1 cellular context compared by ENCODE assay signal in the genomic region with DNA sequence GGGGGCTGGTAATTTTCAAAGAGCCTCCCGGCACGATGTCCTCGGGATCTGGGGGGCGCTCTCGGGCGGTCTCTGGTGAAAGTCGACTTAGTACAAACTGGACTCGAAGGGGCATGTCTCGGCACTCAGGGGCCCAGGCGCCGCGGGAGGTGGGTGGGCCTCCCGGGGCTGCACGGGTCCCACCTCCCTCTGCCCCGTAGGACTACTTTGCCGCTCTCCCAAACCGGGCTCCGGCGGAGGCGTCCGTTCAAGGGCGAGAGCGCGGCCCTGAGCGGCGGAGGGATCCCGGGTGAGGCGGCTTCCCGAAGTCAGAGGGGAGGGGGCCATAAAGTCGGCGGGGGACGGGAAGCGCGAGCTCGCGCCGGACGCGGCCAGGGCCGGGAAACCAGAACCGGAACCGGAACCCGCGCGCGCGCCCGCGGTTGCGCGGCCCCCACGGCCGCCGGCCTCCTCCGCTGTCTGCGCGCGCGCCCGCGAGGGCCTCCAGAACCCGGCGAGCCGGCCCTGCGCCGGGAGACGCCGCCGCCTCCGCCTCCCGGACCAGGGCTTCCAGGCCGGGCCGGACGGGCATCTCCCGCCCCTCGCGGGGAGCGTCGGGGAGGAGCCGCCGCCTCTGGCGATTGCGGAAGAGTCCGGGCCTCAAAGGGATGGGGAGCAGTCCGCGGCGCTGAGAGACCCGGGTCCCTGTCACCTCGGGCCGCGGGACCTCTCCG.
TF ChIP-seq lines count a peak whose summit lies in the region.

ARHGEF12 (plus strand) TSS at position 486 of the 713 bp plus-strand sequence. CDS start 831 bp downstream, outside the sequence.

TF ChIP-seq in HEK293, 187 proteins besides CTCF, POLR2A, EP300 and RAD21 (continued from another document and continues in another):
- TF ChIP-seq BCL6B (tag by site-specific recombination; IDR thresholded peaks at IDR 0.05) (peak; percentile 52; the same call in 1 of the 2 replicates), ZNF768 (tag by site-specific recombination; IDR thresholded peaks at IDR 0.05) (no peak), YY2 (tag by site-specific recombination; IDR thresholded peaks at IDR 0.05) (peak; percentile 68), BCL11B (tag by site-specific recombination; IDR thresholded peaks at IDR 0.05; ENCODE audit: low read depth) (peak; percentile 91), MEIS1 (CRISPR knock-in tag; IDR thresholded peaks at IDR 0.05; ENCODE audit: borderline replicate concordance) (no peak), GLI4 (tag by site-specific recombination; IDR thresholded peaks at IDR 0.05) (0 out of 2 replicates have a peak, but pooled peaks have one; percentile 48), ZNF514 (tag by site-specific recombination; IDR thresholded peaks at IDR 0.05) (no peak), ZNF660 (tag by site-specific recombination; IDR thresholded peaks at IDR 0.05) (peak; percentile 95), ZBTB48 (tag by site-specific recombination; IDR thresholded peaks at IDR 0.05) (peak; percentile 84), ZBTB1 (tag by site-specific recombination; IDR thresholded peaks at IDR 0.05) (peak; percentile 71; the same call in 1 of the 2 replicates), ZNF202 (tag by site-specific recombination; IDR thresholded peaks at IDR 0.05; ENCODE audit: borderline replicate concordance) (no peak), ZNF394 (tag by site-specific recombination; IDR thresholded peaks at IDR 0.05; ENCODE audit: borderline replicate concordance) (peak; percentile 73), ZNF585B (tag by site-specific recombination; IDR thresholded peaks at IDR 0.05) (peak; percentile 18; the same call in 1 of the 2 replicates), ZNF214 (tag by site-specific recombination; IDR thresholded peaks at IDR 0.05; ENCODE audit: borderline replicate concordance) (no peak), ZNF785 (tag by site-specific recombination; IDR thresholded peaks at IDR 0.05) (0 out of 2 replicates have a peak, but pooled peaks have one; percentile 54), ZNF426 (tag by site-specific recombination; IDR thresholded peaks at IDR 0.05) (no peak), ZBTB8A (tag by site-specific recombination; IDR thresholded peaks at IDR 0.05) (peak; percentile 81), ZNF707 (tag by site-specific recombination; IDR thresholded peaks at IDR 0.05) (no peak), WT1 (tag by site-specific recombination; IDR thresholded peaks at IDR 0.05) (peak; percentile 70), ZSCAN23 (tag by site-specific recombination; IDR thresholded peaks at IDR 0.05) (peak; percentile 97), ZNF621 (tag by site-specific recombination; IDR thresholded peaks at IDR 0.05) (no peak), ZNF658 (tag by site-specific recombination; IDR thresholded peaks at IDR 0.05) (no peak), RBAK (tag by site-specific recombination; IDR thresholded peaks at IDR 0.05) (peak; percentile 14; the same call in 1 of the 2 replicates), ZNF777 (tag by site-specific recombination; IDR thresholded peaks at IDR 0.05; ENCODE audit: borderline replicate concordance) (0 out of 2 replicates have a peak, but pooled peaks have one; percentile 40), ZNF600 (tag by site-specific recombination; IDR thresholded peaks at IDR 0.05) (no peak; the same call in 1 of the 2 replicates), ZNF398 (tag by site-specific recombination; IDR thresholded peaks at IDR 0.05) (peak; percentile 70), REPIN1 (tag by site-specific recombination; IDR thresholded peaks at IDR 0.05; ENCODE audit: low read depth) (no peak), ZNF670 (tag by site-specific recombination; IDR thresholded peaks at IDR 0.05; ENCODE audit: low read depth) (no peak), ZNF521 (tag by site-specific recombination; IDR thresholded peaks at IDR 0.05) (no peak), ZBTB7A (tag by site-specific recombination; IDR thresholded peaks at IDR 0.05; ENCODE audit: low read depth) (peak; percentile 98), ZSCAN16 (tag by site-specific recombination; IDR thresholded peaks at IDR 0.05) (no peak), ZNF677 (tag by site-specific recombination; IDR thresholded peaks at IDR 0.05) (peak; percentile 16; the same call in 1 of the 2 replicates), ZNF157 (tag by site-specific recombination; IDR thresholded peaks at IDR 0.05) (no peak), ZNF391 (tag by site-specific recombination; IDR thresholded peaks at IDR 0.05; ENCODE audit: borderline replicate concordance, low read depth) (peak; percentile 98), ZNF350 (tag by site-specific recombination; IDR thresholded peaks at IDR 0.05) (no peak), ZNF580 (tag by site-specific recombination; IDR thresholded peaks at IDR 0.05) (peak; percentile 79), FEZF1 (tag by site-specific recombination; IDR thresholded peaks at IDR 0.05) (no peak), KLF17 (tag by site-specific recombination; IDR thresholded peaks at IDR 0.05) (peak; percentile 97), ZNF843 (tag by site-specific recombination; IDR thresholded peaks at IDR 0.05) (peak; percentile 71), ZNF548 (tag by site-specific recombination; IDR thresholded peaks at IDR 0.05) (no peak), ZBTB20 (tag by site-specific recombination; IDR thresholded peaks at IDR 0.05) (peak; percentile 11; the same call in 1 of the 2 replicates)
- TF ChIP-seq, protein P1, sequence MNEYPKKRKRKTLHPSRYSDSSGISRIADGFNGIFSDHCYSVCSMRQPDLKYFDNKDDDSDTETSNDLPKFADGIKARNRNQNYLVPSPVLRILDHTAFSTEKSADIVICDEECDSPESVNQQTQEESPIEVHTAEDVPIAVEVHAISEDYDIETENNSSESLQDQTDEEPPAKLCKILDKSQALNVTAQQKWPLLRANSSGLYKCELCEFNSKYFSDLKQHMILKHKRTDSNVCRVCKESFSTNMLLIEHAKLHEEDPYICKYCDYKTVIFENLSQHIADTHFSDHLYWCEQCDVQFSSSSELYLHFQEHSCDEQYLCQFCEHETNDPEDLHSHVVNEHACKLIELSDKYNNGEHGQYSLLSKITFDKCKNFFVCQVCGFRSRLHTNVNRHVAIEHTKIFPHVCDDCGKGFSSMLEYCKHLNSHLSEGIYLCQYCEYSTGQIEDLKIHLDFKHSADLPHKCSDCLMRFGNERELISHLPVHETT (tag by site-specific recombination; IDR thresholded peaks at IDR 0.05): peak; percentile 95
- TF ChIP-seq, protein P2, sequence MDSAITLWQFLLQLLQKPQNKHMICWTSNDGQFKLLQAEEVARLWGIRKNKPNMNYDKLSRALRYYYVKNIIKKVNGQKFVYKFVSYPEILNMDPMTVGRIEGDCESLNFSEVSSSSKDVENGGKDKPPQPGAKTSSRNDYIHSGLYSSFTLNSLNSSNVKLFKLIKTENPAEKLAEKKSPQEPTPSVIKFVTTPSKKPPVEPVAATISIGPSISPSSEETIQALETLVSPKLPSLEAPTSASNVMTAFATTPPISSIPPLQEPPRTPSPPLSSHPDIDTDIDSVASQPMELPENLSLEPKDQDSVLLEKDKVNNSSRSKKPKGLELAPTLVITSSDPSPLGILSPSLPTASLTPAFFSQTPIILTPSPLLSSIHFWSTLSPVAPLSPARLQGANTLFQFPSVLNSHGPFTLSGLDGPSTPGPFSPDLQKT (IDR thresholded peaks at IDR 0.05; ENCODE audit: borderline replicate concordance, low read depth, low read length): no peak; the same call in 1 of the 2 replicates
- TF ChIP-seq, protein P3, sequence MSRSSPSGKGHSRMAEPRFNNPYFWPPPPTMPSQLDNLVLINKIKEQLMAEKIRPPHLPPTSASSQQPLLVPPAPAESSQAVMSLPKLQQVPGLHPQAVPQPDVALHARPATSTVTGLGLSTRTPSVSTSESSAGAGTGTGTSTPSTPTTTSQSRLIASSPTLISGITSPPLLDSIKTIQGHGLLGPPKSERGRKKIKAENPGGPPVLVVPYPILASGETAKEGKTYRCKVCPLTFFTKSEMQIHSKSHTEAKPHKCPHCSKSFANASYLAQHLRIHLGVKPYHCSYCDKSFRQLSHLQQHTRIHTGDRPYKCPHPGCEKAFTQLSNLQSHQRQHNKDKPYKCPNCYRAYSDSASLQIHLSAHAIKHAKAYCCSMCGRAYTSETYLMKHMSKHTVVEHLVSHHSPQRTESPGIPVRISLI (tag by site-specific recombination; IDR thresholded peaks at IDR 0.05): no peak
- TF ChIP-seq, protein P4, sequence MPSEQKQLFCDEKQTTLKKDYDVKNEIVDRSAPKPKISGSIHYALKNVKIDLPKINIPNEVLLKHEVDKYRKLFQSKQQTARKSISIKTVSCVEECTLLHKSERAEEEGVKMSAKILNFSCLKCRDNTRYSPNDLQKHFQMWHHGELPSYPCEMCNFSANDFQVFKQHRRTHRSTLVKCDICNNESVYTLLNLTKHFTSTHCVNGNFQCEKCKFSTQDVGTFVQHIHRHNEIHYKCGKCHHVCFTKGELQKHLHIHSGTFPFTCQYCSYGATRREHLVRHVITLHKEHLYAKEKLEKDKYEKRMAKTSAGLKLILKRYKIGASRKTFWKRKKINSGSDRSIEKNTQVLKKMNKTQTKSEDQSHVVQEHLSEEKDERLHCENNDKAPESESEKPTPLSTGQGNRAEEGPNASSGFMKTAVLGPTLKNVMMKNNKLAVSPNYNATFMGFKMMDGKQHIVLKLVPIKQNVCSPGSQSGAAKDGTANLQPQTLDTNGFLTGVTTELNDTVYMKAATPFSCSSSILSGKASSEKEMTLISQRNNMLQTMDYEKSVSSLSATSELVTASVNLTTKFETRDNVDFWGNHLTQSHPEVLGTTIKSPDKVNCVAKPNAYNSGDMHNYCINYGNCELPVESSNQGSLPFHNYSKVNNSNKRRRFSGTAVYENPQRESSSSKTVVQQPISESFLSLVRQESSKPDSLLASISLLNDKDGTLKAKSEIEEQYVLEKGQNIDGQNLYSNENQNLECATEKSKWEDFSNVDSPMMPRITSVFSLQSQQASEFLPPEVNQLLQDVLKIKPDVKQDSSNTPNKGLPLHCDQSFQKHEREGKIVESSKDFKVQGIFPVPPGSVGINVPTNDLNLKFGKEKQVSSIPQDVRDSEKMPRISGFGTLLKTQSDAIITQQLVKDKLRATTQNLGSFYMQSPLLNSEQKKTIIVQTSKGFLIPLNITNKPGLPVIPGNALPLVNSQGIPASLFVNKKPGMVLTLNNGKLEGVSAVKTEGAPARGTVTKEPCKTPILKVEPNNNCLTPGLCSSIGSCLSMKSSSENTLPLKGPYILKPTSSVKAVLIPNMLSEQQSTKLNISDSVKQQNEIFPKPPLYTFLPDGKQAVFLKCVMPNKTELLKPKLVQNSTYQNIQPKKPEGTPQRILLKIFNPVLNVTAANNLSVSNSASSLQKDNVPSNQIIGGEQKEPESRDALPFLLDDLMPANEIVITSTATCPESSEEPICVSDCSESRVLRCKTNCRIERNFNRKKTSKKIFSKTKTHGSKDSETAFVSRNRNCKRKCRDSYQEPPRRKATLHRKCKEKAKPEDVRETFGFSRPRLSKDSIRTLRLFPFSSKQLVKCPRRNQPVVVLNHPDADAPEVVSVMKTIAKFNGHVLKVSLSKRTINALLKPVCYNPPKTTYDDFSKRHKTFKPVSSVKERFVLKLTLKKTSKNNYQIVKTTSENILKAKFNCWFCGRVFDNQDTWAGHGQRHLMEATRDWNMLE (tag by site-specific recombination; conservative IDR thresholded peaks at IDR 0.05; ENCODE audit: low read depth): no peak; the same call in 1 of the 2 replicates
- TF ChIP-seq, protein P5, sequence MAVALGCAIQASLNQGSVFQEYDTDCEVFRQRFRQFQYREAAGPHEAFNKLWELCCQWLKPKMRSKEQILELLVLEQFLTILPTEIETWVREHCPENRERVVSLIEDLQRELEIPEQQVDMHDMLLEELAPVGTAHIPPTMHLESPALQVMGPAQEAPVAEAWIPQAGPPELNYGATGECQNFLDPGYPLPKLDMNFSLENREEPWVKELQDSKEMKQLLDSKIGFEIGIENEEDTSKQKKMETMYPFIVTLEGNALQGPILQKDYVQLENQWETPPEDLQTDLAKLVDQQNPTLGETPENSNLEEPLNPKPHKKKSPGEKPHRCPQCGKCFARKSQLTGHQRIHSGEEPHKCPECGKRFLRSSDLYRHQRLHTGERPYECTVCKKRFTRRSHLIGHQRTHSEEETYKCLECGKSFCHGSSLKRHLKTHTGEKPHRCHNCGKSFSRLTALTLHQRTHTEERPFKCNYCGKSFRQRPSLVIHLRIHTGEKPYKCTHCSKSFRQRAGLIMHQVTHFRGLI (tag by site-specific recombination; IDR thresholded peaks at IDR 0.05): peak; percentile 49; the same call in 1 of the 2 replicates
